In genomic region chr9:13770956-13771355, GRCh38 we compare ENCODE assay signal across 1 cellular context.
TF ChIP-seq lines count a peak whose summit lies in the region.

No MANE protein-coding gene starts in this region.

TF ChIP-seq in SK-N-SH, 30 proteins besides CTCF, POLR2A, EP300 and RAD21 (continued from another document):
- TF ChIP-seq USF2 (IDR thresholded peaks at IDR 0.05; ENCODE audit: borderline replicate concordance, low read depth, low read length) = no peak
- TF ChIP-seq, protein P1, sequence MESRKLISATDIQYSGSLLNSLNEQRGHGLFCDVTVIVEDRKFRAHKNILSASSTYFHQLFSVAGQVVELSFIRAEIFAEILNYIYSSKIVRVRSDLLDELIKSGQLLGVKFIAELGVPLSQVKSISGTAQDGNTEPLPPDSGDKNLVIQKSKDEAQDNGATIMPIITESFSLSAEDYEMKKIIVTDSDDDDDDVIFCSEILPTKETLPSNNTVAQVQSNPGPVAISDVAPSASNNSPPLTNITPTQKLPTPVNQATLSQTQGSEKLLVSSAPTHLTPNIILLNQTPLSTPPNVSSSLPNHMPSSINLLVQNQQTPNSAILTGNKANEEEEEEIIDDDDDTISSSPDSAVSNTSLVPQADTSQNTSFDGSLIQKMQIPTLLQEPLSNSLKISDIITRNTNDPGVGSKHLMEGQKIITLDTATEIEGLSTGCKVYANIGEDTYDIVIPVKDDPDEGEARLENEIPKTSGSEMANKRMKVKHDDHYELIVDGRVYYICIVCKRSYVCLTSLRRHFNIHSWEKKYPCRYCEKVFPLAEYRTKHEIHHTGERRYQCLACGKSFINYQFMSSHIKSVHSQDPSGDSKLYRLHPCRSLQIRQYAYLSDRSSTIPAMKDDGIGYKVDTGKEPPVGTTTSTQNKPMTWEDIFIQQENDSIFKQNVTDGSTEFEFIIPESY (IDR thresholded peaks at IDR 0.05; ENCODE audit: borderline replicate concordance, low read depth) = no peak
- no peak for TF ChIP-seq USF1 (IDR thresholded peaks at IDR 0.05; ENCODE audit: borderline replicate concordance, low read depth)
- no peak for TF ChIP-seq MXI1 (IDR thresholded peaks at IDR 0.05; ENCODE audit: low read depth, low read length)
- no peak for TF ChIP-seq NRF1 (IDR thresholded peaks at IDR 0.05; ENCODE audit: low read depth, low read length)
- TF ChIP-seq FOXM1 (IDR thresholded peaks at IDR 0.05; ENCODE audit: low read depth) = no peak
- no peak for TF ChIP-seq YY1 (IDR thresholded peaks at IDR 0.05; ENCODE audit: low read depth)
- no peak for TF ChIP-seq MEF2A (IDR thresholded peaks at IDR 0.05; ENCODE audit: borderline replicate concordance, low read depth)
